Comparison of ENCODE assay signal across 9 cellular contexts in the genomic region with DNA sequence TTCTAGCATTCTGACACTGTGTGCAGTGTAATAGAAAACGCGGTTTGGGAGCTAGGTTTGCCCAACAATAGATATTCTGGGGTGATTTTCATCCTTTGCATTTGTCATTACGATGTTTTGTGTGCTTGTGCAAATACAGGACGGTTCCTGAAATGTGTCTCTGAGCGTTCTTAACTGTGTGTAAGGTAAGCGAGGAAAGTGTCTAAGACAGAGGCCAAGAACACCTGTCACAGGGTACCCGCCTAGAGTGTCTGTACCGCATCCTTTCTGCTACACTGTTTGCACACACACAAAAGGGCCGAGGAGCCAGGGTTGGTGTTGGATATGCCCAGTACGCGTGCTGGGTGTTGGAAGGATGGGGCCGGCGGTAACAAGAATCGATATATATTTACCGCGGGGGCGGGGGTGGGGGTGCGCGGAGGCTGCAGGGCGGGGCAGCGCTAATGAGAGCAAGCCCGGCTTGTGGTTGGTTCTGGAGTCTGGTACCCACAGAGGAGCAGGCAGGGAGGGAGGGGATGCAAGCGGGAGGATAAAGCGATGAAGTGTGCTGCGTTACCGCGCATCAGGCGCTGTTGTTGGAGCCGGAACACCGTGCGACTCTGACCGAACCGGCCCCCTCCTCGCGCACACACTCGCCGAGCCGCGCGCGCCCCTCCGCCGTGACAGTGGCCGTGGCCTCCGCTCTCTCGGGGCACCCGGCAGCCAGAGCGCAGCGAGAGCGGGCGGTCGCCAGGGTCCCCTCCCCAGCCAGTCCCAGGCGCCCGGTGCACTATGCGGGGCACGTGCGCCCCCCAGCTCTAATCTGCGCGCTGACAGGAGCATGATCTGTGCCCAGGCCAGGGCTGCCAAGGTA. TPM values are rescaled to one million over a fixed set of nuclear protein-coding genes. Genes with fewer than 3 reads are reported as not detected.
DNase-seq lines count a peak whose midpoint lies in the region; ATAC-seq and TF ChIP-seq lines count a peak whose summit lies in the region.
"Had no signal": no experiment of that assay in that cellular context is flagged by ENCODE, and none has a peak within 500 bp of the region (broad histone marks: within the 10 kb centered on the region; RNA-seq: fewer than 3 reads in every experiment).

A gene (plus strand): TSS at position 560 of the 853 bp plus-strand sequence. CDS start 131,259 bp downstream, outside the sequence.

- no peaks in the 10 kb centered on the region for H3K9me3 Mint-ChIP-seq in effector memory CD8-positive, alpha-beta T cell

- no peak for TF ChIP-seq POLR2A in heart left ventricle (IDR thresholded peaks at IDR 0.05)

- H3K9ac ChIP-seq in Karpas-422 (ENCODE audit: low read length) = no peak within 1 kb of the TSS

- H3K27me3 Mint-ChIP-seq in effector memory CD8-positive, alpha-beta T cell = peaks cover 74 to 88% of the 10 kb centered on the region in 2 donors

- no peaks in the 10 kb centered on the region for H3K36me3 Mint-ChIP-seq in effector memory CD8-positive, alpha-beta T cell (ENCODE audit: insufficient read depth)

- H3K27me3 ChIP-seq in heart left ventricle = peaks cover 12 to 92% (median 59%) of the 10 kb centered on the region in 9 donors
- peaks cover 82% of the 10 kb centered on the region for H3K27me3 ChIP-seq in upper lobe of right lung
- no peaks in the 10 kb centered on the region; the same call in 1 of the 2 replicates for H3K27me3 ChIP-seq in Karpas-422 (ENCODE audit: low read length)

- H3K4me2 ChIP-seq in Karpas-422 (ENCODE audit: low read depth, low read length, poor library complexity, severe bottlenecking) = no peak within 1 kb of the TSS

- H3K27ac Mint-ChIP-seq in effector memory CD8-positive, alpha-beta T cell = no peak within 1 kb of the TSS

- H4K20me1 ChIP-seq in Karpas-422 (ENCODE audit: insufficient read depth, low read depth, low read length) = no peaks in the 10 kb centered on the region

- H3K9me2 ChIP-seq in Karpas-422 (replicated peaks; ENCODE audit: insufficient read depth, low read length) = no peaks in the 10 kb centered on the region

- H3K9me3 ChIP-seq in heart left ventricle (no peaks in the 10 kb centered on the region), upper lobe of right lung (no peaks in the 10 kb centered on the region), Karpas-422 (ENCODE audit: low read length) (no peaks in the 10 kb centered on the region)

- in situ Hi-C loops in astrocyte of the cerebellum (cut with HindIII; ENCODE audit: low sequenced_read_pairs) = no loop called here

- no peak for TF ChIP-seq CTCF in heart left ventricle (IDR thresholded peaks at IDR 0.05)
- no peak for TF ChIP-seq CTCF in astrocyte of the cerebellum (IDR thresholded peaks at IDR 0.05; ENCODE audit: low read depth, low read length, missing control alignments)
- no peak for TF ChIP-seq CTCF in upper lobe of right lung (IDR thresholded peaks at IDR 0.05)

- no peak within 1 kb of the TSS for H2AFZ ChIP-seq in Karpas-422 (ENCODE audit: low read length)

- ATAC-seq in heart left ventricle = peak in 1 of 4 donors; percentile 14
- ATAC-seq in upper lobe of right lung = no peak
- no peak for ATAC-seq in HG02678 (IDR thresholded peaks at IDR 0.05; ENCODE audit: unreplicated experiment)
- ATAC-seq in effector memory CD8-positive, alpha-beta T cell (replicated peaks) = no peak

- peaks cover 0 to 3% of the 10 kb centered on the region in 2 donors for H3K4me1 Mint-ChIP-seq in effector memory CD8-positive, alpha-beta T cell (ENCODE audit: low read depth in 2 of 2)

- peak within 1 kb of the TSS; percentile 29 to 54 (median 42) for H3K4me3 ChIP-seq in heart left ventricle
- peak within 1 kb of the TSS; percentile 56 for H3K4me3 ChIP-seq in astrocyte of the cerebellum (ENCODE audit: low read depth, low read length)
- H3K4me3 ChIP-seq in upper lobe of right lung = peak within 1 kb of the TSS; percentile 38
- no peak within 1 kb of the TSS for H3K4me3 ChIP-seq in Karpas-422 (ENCODE audit: low read length)

- no peaks in the 10 kb centered on the region for H3K79me2 ChIP-seq in Karpas-422 (ENCODE audit: low read length)

- intact Hi-C loops in heart left ventricle (cut with DNase I) (loop anchor here in 2 of 10 donors (5.0 to 10.0 kb wide), 2 partner anchors 168 to 170 kb away; no protein-coding TSS in a partner anchor), cardiac septum (cut with DNase I) (loop anchor here (10.0 kb wide), 1 partner anchor 168 kb away; no protein-coding TSS in a partner anchor), upper lobe of right lung (cut with DNase I) (no loop called here)

- H3K4me3 Mint-ChIP-seq in effector memory CD8-positive, alpha-beta T cell = no peak within 1 kb of the TSS

- 4 to 12% (median 6%) methylated on average over 23 to 59 of the region's 59 CpGs for WGBS in heart left ventricle, 4 donors

- H3K4me1 ChIP-seq in heart left ventricle (peaks cover 0 to 20% (median 11%) of the 10 kb centered on the region in 12 donors), upper lobe of right lung (peaks cover 13% of the 10 kb centered on the region), Karpas-422 (ENCODE audit: low read length) (no peaks in the 10 kb centered on the region)

- no peaks in the 10 kb centered on the region for H3K36me3 ChIP-seq in heart left ventricle
- no peaks in the 10 kb centered on the region for H3K36me3 ChIP-seq in upper lobe of right lung
- H3K36me3 ChIP-seq in Karpas-422 (ENCODE audit: insufficient read depth, low read length) = no peaks in the 10 kb centered on the region

- no peak within 1 kb of the TSS for H3K27ac ChIP-seq in heart left ventricle
- H3K27ac ChIP-seq in upper lobe of right lung = no peak within 1 kb of the TSS
- H3K27ac ChIP-seq in Karpas-422 (ENCODE audit: low read length) = no peak within 1 kb of the TSS

- no peak for DNase-seq in heart left ventricle
- no peak for DNase-seq in cardiac septum (ENCODE audit: low spot score)
- no peak for DNase-seq in astrocyte of the cerebellum (ENCODE audit: low read depth)
- DNase-seq in left kidney (ENCODE audit: low read depth, low spot score) = peak; percentile 51
- DNase-seq in upper lobe of right lung = no peak
- no peak for DNase-seq in effector memory CD8-positive, alpha-beta T cell
- no peak for DNase-seq in Karpas-422
- DNase-seq: DND-41 had no signal

RNA-seq across cellular contexts. Expression of the gene that starts here (rescaled TPM):
- total RNA-seq in heart left ventricle = under 1 TPM in 1 of 9 donors, not detected in 8; 0.23 TPM
- polyA plus RNA-seq in heart left ventricle = not detected
- total RNA-seq in cardiac septum = not detected
- total RNA-seq in upper lobe of right lung = 1.6 TPM
- not detected in 2 replicates for total RNA-seq in Karpas-422 (2014; rRNA removed; shearing (Covaris generic); ENCODE audit: low replicate concordance)
